14 cellular contexts compared by ENCODE assay signal in genomic region chr1:26739251-26739914, GRCh38. TPM values are rescaled to one million over a fixed set of nuclear protein-coding genes. Genes with fewer than 3 reads are reported as not detected.
A peak's percentile ranks its signal among the peaks of the same experiment; 100 is the strongest.
DNase-seq lines count a peak whose midpoint lies in the region; ATAC-seq, FAIRE-seq and TF ChIP-seq lines count a peak whose summit lies in the region.
"Had no signal": no experiment of that assay in that cellular context is flagged by ENCODE, and none has a peak within 500 bp of the region (broad histone marks: within the 10 kb centered on the region; RNA-seq: fewer than 3 reads in every experiment).

No MANE protein-coding gene starts in this region.

- H3K9ac ChIP-seq in HepG2 (ENCODE audit: insufficient read depth, low read depth, low read length), result no peak overlapping the region

- H3K9me3 ChIP-seq in right lobe of liver (no peaks in the 10 kb centered on the region), HepG2 (ENCODE audit: low read length) (no peaks in the 10 kb centered on the region), thymus (ENCODE audit: control insufficient read depth) (no peaks in the 10 kb centered on the region)
- H3K9me3 ChIP-seq: colonic mucosa had no signal

- H3K27me3 Mint-ChIP-seq in activated B cell treated with CpG ODN at 0.5 μM for 24 hours (no peaks in the 10 kb centered on the region), glutamatergic neuron (ENCODE audit: unreplicated experiment) (no peaks in the 10 kb centered on the region)

- H2AFZ ChIP-seq in HepG2 (ENCODE audit: low read length), result no peak overlapping the region

- H3K9me3 Mint-ChIP-seq in activated B cell treated with CpG ODN at 0.5 μM for 24 hours (no peaks in the 10 kb centered on the region), glutamatergic neuron (ENCODE audit: unreplicated experiment) (peaks cover 10% of the 10 kb centered on the region)

- ATAC-seq in right lobe of liver, result no peak
- no peak for ATAC-seq in HepG2
- no peak for ATAC-seq in activated B cell treated with CpG ODN at 0.5 μM for 24 hours (ENCODE audit: low read depth)
- ATAC-seq in HG02884 (IDR thresholded peaks at IDR 0.05; ENCODE audit: unreplicated experiment), result no peak
- ATAC-seq: sciatic nerve had no signal

- no peak overlapping the region for H3K4me3 ChIP-seq in right lobe of liver
- H3K4me3 ChIP-seq in HepG2 (replicated peaks in 1 of 3; ENCODE audit: insufficient read depth in 1 of 3, low read depth in 2 of 3, low read length in 3 of 3), result no peak overlapping the region
- H3K4me3 ChIP-seq in thymus (ENCODE audit: low read length), result no peak overlapping the region
- H3K4me3 ChIP-seq: colonic mucosa had no signal

- DNase-seq in right lobe of liver (no peak), HepG2 (ENCODE audit: low spot score) (no peak), activated B cell treated with CpG ODN at 0.5 μM for 24 hours (no peak), glutamatergic neuron (no peak), GDM1 (lab: John Stamatoyannopoulos, UW) (no peak), C1 segment of cervical spinal cord (lab: John Stamatoyannopoulos, UW) (no peak)
- DNase-seq: colonic mucosa, NCI-H1417 treated with DMSO at 0.1 percent for 48 hours, NCI-H774, Right ventricle myocardium superior had no signal

- CTCF ChIA-PET in HepG2 (lab: Yijun Ruan, JAX; ENCODE audit: low intra/inter-chr PET ratio, low total read pairs) (no interaction called here), activated B cell treated with CpG ODN at 0.5 μM for 24 hours (lab: Charles Lee) (interaction anchor here (1.1 to 1.4 kb wide), 2 partner anchors 10 to 49 kb away, joined by 3 to 4 read pairs; no protein-coding TSS in a partner anchor)

- H3K36me3 ChIP-seq in right lobe of liver (peaks cover 0 to 31% (median 15%) of the 10 kb centered on the region in 4 donors), HepG2 (replicated peaks in 1 of 2; ENCODE audit: control insufficient read depth in 1 of 2, insufficient read depth in 2 of 2, low read length in 2 of 2) (peaks cover 18 to 73% of the 10 kb centered on the region in 2 experiments), thymus (ENCODE audit: control insufficient read depth, insufficient read depth) (peaks cover 31% of the 10 kb centered on the region)
- H3K36me3 ChIP-seq: colonic mucosa had no signal

- no peak for FAIRE-seq in HepG2 (lab: Jason Lieb, UNC)
- FAIRE-seq: G401.6 had no signal

- H3K27me3 ChIP-seq in right lobe of liver (no peaks in the 10 kb centered on the region), HepG2 (ENCODE audit: control insufficient read depth in 1 of 2, insufficient read depth in 2 of 2, low read length in 2 of 2) (no peaks in the 10 kb centered on the region), thymus (ENCODE audit: control insufficient read depth, insufficient read depth) (no peaks in the 10 kb centered on the region)
- H3K27me3 ChIP-seq: colonic mucosa had no signal

- intact Hi-C loops in right lobe of liver (cut with DNase I) (no loop called here), HepG2 (cut with micrococcal nuclease; ENCODE audit: unreplicated experiment) (no loop called here), activated B cell treated with CpG ODN at 0.5 μM for 24 hours (cut with micrococcal nuclease) (no loop called here)

- BruUV-seq in HepG2 (replicated peaks; lab: Mats Ljungman, UMichigan), result no TSS peak

- TF ChIP-seq CTCF in right lobe of liver (IDR thresholded peaks at IDR 0.05) (no peak), HepG2 (CRISPR knock-in tag; IDR thresholded peaks at IDR 0.05) (no peak), activated B cell treated with CpG ODN at 0.5 μM for 24 hours (IDR thresholded peaks at IDR 0.05) (no peak), glutamatergic neuron (IDR thresholded peaks at IDR 0.05; ENCODE audit: partially characterized antibody, unreplicated experiment) (no peak)

- H3K4me1 ChIP-seq in right lobe of liver (peaks cover 0 to 31% (median 11%) of the 10 kb centered on the region in 4 donors), HepG2 (ENCODE audit: insufficient read depth, low read length) (peaks cover 13% of the 10 kb centered on the region; the same call in 1 of the 2 replicates), thymus (ENCODE audit: control insufficient read depth, insufficient read depth, low read length) (peaks cover 15% of the 10 kb centered on the region)

- TF ChIP-seq EP300 in HepG2 (IDR thresholded peaks at IDR 0.05; ENCODE audit: low read depth in 2 of 2, low read length in 2 of 2) (no peak), HepG2 (CRISPR knock-in tag; IDR thresholded peaks at IDR 0.05; ENCODE audit: borderline replicate concordance) (no peak)

- 77% methylated on average over 3 of the region's 4 CpGs for WGBS in right lobe of liver (ENCODE audit: insufficient coverage, low coverage, low lambda C conversion rate, missing lambda C conversion rate)
- WGBS in HepG2 (ENCODE audit: low lambda C conversion rate), result 97% methylated on average over 4 of the region's 4 CpGs
- 33% methylated on average over 4 of the region's 4 CpGs for WGBS in thymus

- H3K27ac Mint-ChIP-seq in activated B cell treated with CpG ODN at 0.5 μM for 24 hours, result peak overlapping the region; percentile 97
- peak overlapping the region; percentile 33 for H3K27ac Mint-ChIP-seq in glutamatergic neuron (ENCODE audit: unreplicated experiment)

- no peak for TF ChIP-seq RAD21 in HepG2 (CRISPR knock-in tag; IDR thresholded peaks at IDR 0.05)

- no peak overlapping the region for H3K4me2 ChIP-seq in HepG2 (ENCODE audit: low read depth, low read length)

- H3K27ac ChIP-seq in right lobe of liver (peak overlapping the region in 2 of 3 donors; percentile 60 to 79), HepG2 (ENCODE audit: extremely low read length, insufficient read depth, low read length) (no peak overlapping the region), thymus (ENCODE audit: low read depth) (peak overlapping the region; percentile 11)
- H3K27ac ChIP-seq: colonic mucosa had no signal

- peaks cover 70% of the 10 kb centered on the region for H3K36me3 Mint-ChIP-seq in activated B cell treated with CpG ODN at 0.5 μM for 24 hours (ENCODE audit: low read depth)
- H3K36me3 Mint-ChIP-seq in glutamatergic neuron (ENCODE audit: unreplicated experiment), result no peaks in the 10 kb centered on the region

- no peak for TF ChIP-seq POLR2A in right lobe of liver (IDR thresholded peaks at IDR 0.05)
- TF ChIP-seq POLR2A in HepG2 (IDR thresholded peaks at IDR 0.05; ENCODE audit: insufficient read depth in 1 of 2, low read depth in 2 of 2, low read length in 2 of 2), result no peak

- H3K4me1 Mint-ChIP-seq in activated B cell treated with CpG ODN at 0.5 μM for 24 hours, result peaks cover 57% of the 10 kb centered on the region
- peaks cover 17% of the 10 kb centered on the region for H3K4me1 Mint-ChIP-seq in glutamatergic neuron (ENCODE audit: low read depth, unreplicated experiment)

- H3K4me3 Mint-ChIP-seq in activated B cell treated with CpG ODN at 0.5 μM for 24 hours (peak overlapping the region; percentile 5), glutamatergic neuron (ENCODE audit: unreplicated experiment) (no peak overlapping the region)

- POLR2A ChIA-PET in HepG2 (lab: Yijun Ruan, JAX), result no interaction called here
- POLR2A ChIA-PET in activated B cell treated with CpG ODN at 0.5 μM for 24 hours (lab: Charles Lee), result interaction anchor here (0.6 to 1.1 kb wide), 4 partner anchors 12 to 135 kb away, joined by 3 to 10 read pairs (median 4); no protein-coding TSS in a partner anchor

- H4K20me1 ChIP-seq in HepG2 (ENCODE audit: insufficient read depth, low read length), result no peaks in the 10 kb centered on the region; the same call in 1 of the 2 replicates

- peaks cover 24% of the 10 kb centered on the region for H3K79me2 ChIP-seq in HepG2 (ENCODE audit: insufficient read depth, low read length)

- in situ Hi-C loops in HepG2 (cut with HindIII; ENCODE audit: extremely low pct_ligation_motif_present, low pct_unique_long_range_greater_than_20kb), result no loop called here

RNA-seq across cellular contexts. Expression of gene ARID1A, which starts 43.6 kb away (rescaled TPM):
- total RNA-seq in right lobe of liver, result 10 to 100 TPM; 22.2 to 36.4 (median 29.4) TPM
- 11.9 and 18.4 TPM in 2 replicates for total RNA-seq in HepG2 (2016; rRNA removed; fragmentation: Illumina TruSeq; extraction: Trizol)
- total RNA-seq in HepG2 (2016; cell fraction: cytosol; rRNA removed; fragmentation: Illumina TruSeq; extraction: Trizol; ENCODE audit: low read depth), result 4.1 and 5.0 TPM in 2 replicates
- 10.4 and 13.8 TPM in 2 replicates for total RNA-seq in HepG2 (2016; cell fraction: insoluble cytoplasmic fraction; rRNA removed; fragmentation: Illumina TruSeq; extraction: Trizol)
- 10.6 and 11.3 TPM in 2 replicates for total RNA-seq in HepG2 (2016; cell fraction: membrane; rRNA removed; fragmentation: Illumina TruSeq; extraction: Trizol)
- total RNA-seq in HepG2 (2016; cell fraction: nucleus; rRNA removed; fragmentation: Illumina TruSeq; extraction: Trizol), result 20.9 and 30.6 TPM in 2 replicates
- 12.3 and 15.9 TPM in 2 replicates for polyA plus RNA-seq in HepG2 (2011; rRNA removed)
- 6.7 and 7.1 TPM in 2 replicates for polyA plus RNA-seq in HepG2 (2011; cell fraction: cytosol; rRNA removed)
- polyA plus RNA-seq in HepG2 (2011; cell fraction: nucleus; rRNA removed), result 34.6 and 44.4 TPM in 2 replicates
- polyA plus RNA-seq in HepG2 (2012), result 22.4 and 26.3 TPM in 2 replicates
- polyA plus RNA-seq in HepG2 (2016; cell fraction: cytosol; fragmentation: Illumina TruSeq; extraction: Trizol; ENCODE audit: low read depth), result 0.76 and 0.82 TPM in 2 replicates
- 19.7 and 29.5 TPM in 2 replicates for polyA plus RNA-seq in HepG2 (2016; cell fraction: insoluble cytoplasmic fraction; fragmentation: Illumina TruSeq; extraction: Trizol; ENCODE audit: low read depth)
- polyA plus RNA-seq in HepG2 (2016; cell fraction: membrane; fragmentation: Illumina TruSeq; extraction: Trizol; ENCODE audit: low read depth), result 1.7 and 2.3 TPM in 2 replicates
- 63.3 and 66.4 TPM in 2 replicates for polyA plus RNA-seq in HepG2 (2016; cell fraction: nucleus; fragmentation: Illumina TruSeq; extraction: Trizol; ENCODE audit: insufficient read depth, low read depth)
- 17.9 and 25.6 TPM in 2 replicates for polyA minus RNA-seq in HepG2 (2011; rRNA and poly(A)+ RNA removed; ENCODE audit: low replicate concordance)
- polyA minus RNA-seq in HepG2 (2011; cell fraction: cytosol; rRNA and poly(A)+ RNA removed), result 22.4 and 28.0 TPM in 2 replicates
- polyA minus RNA-seq in HepG2 (2011; cell fraction: nucleus; rRNA and poly(A)+ RNA removed), result 25.2 and 31.6 TPM in 2 replicates
- total RNA-seq in activated B cell treated with CpG ODN at 0.5 μM for 24 hours, result 116 and 142 TPM in 2 replicates
- 187 TPM for total RNA-seq in glutamatergic neuron (ENCODE audit: unreplicated experiment)
- polyA plus RNA-seq in thymus, result 30.7 TPM

RNA-seq across cellular contexts. Expression of gene PIGV, which starts 48.4 kb away (rescaled TPM):
- total RNA-seq in right lobe of liver (10 to 100 TPM; 13.2 to 27.8 (median 19.2) TPM), HepG2 (2016; rRNA removed; fragmentation: Illumina TruSeq; extraction: Trizol) (7.9 and 13.5 TPM in 2 replicates), activated B cell treated with CpG ODN at 0.5 μM for 24 hours (29.6 and 35.4 TPM in 2 replicates), glutamatergic neuron (ENCODE audit: unreplicated experiment) (6.7 TPM)
- total RNA-seq in HepG2 (2016; cell fraction: cytosol; rRNA removed; fragmentation: Illumina TruSeq; extraction: Trizol; ENCODE audit: low read depth), result 4.3 and 4.8 TPM in 2 replicates
- 8.9 and 14.1 TPM in 2 replicates for total RNA-seq in HepG2 (2016; cell fraction: insoluble cytoplasmic fraction; rRNA removed; fragmentation: Illumina TruSeq; extraction: Trizol)
- total RNA-seq in HepG2 (2016; cell fraction: membrane; rRNA removed; fragmentation: Illumina TruSeq; extraction: Trizol), result 9.7 and 9.9 TPM in 2 replicates
- total RNA-seq in HepG2 (2016; cell fraction: nucleus; rRNA removed; fragmentation: Illumina TruSeq; extraction: Trizol), result 14.6 and 15.0 TPM in 2 replicates
- polyA plus RNA-seq in HepG2 (2011; rRNA removed) (22.7 and 26.0 TPM in 2 replicates), thymus (10.6 TPM)
- 21.0 and 27.5 TPM in 2 replicates for polyA plus RNA-seq in HepG2 (2011; cell fraction: cytosol; rRNA removed)
- 14.3 and 18.5 TPM in 2 replicates for polyA plus RNA-seq in HepG2 (2011; cell fraction: nucleus; rRNA removed)
- 13.6 and 14.8 TPM in 2 replicates for polyA plus RNA-seq in HepG2 (2012)
- polyA plus RNA-seq in HepG2 (2016; cell fraction: cytosol; fragmentation: Illumina TruSeq; extraction: Trizol; ENCODE audit: low read depth), result 2.9 and 4.4 TPM in 2 replicates
- 6.7 and 7.2 TPM in 2 replicates for polyA plus RNA-seq in HepG2 (2016; cell fraction: insoluble cytoplasmic fraction; fragmentation: Illumina TruSeq; extraction: Trizol; ENCODE audit: low read depth)
- polyA plus RNA-seq in HepG2 (2016; cell fraction: membrane; fragmentation: Illumina TruSeq; extraction: Trizol; ENCODE audit: low read depth), result 5.3 and 7.0 TPM in 2 replicates
- 16.2 and 17.4 TPM in 2 replicates for polyA plus RNA-seq in HepG2 (2016; cell fraction: nucleus; fragmentation: Illumina TruSeq; extraction: Trizol; ENCODE audit: insufficient read depth, low read depth)
- 41.6 and 80.7 TPM in 2 replicates for polyA minus RNA-seq in HepG2 (2011; rRNA and poly(A)+ RNA removed; ENCODE audit: low replicate concordance)
- 15.5 and 15.7 TPM in 2 replicates for polyA minus RNA-seq in HepG2 (2011; cell fraction: cytosol; rRNA and poly(A)+ RNA removed)
- 11.7 and 14.5 TPM in 2 replicates for polyA minus RNA-seq in HepG2 (2011; cell fraction: nucleus; rRNA and poly(A)+ RNA removed)
